Comparison of ENCODE assay signal across 1 cellular context in the genomic region with DNA sequence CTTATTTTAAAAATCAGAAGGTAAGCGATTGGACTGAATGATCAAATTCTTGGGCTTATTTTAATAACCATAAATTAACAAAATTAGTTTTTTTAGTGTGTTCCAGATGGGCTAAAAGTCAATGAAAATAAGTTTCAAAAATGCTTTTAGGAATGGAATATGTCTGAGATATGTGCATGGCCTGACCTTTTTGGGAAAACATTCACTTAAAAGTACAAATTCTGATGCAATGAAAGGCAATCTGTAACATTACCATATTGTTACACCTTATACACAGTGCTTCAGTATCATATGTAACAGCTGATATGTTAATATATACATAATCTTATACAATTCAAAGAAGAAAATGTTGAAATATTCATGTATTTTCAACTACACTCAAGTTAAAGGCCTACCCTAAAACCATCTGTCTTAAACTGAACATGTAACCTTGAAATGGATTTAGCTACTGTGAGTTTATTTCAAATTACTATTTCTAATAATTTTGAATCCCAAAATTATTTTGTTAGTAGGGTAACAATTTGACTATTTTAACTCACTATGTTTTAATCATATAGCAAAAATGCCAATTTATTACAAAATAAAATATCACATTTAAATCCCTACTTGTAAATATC.
TF ChIP-seq lines count a peak whose summit lies in the region.

No MANE protein-coding gene starts in this region.

TF ChIP-seq in K562, 482 proteins besides CTCF, POLR2A, EP300 and RAD21 (continued from another document):
- TF ChIP-seq ATF7 (IDR thresholded peaks at IDR 0.05) = peak; percentile 75
